ENCODE assay signal across 34 cellular contexts in genomic region chr11:20931029-20931428, GRCh38.
"Had no signal": no experiment of that assay in that cellular context is flagged by ENCODE, and none has a peak within 500 bp of the region (broad histone marks: within the 10 kb centered on the region; RNA-seq: fewer than 3 reads in every experiment).

No MANE protein-coding gene starts in this region.

- DNase-seq: Karpas-422, Kasumi-1, MG63, MM.1S, MV-4-11, NCI-H1048, NCI-H1092, NCI-H1092 treated with DMSO at 0.1 percent for 48 hours, NCI-H1105, NCI-H1105 treated with DMSO at 0.1 percent for 48 hours, NCI-H1417, NCI-H1417 treated with DMSO at 0.1 percent for 48 hours, NCI-H1436, NCI-H1436 treated with DMSO at 0.1 percent for 48 hours, NCI-H146, NCI-H1694, NCI-H1694 treated with DMSO at 0.1 percent for 48 hours, NCI-H187, NCI-H187 treated with DMSO at 0.1 percent for 48 hours, NCI-H1930, NCI-H2029, NCI-H2029 treated with DMSO at 0.1 percent for 48 hours, NCI-H2081, NCI-H2081 treated with DMSO at 0.1 percent for 48 hours, NCI-H2107, NCI-H2171, NCI-H2171 treated with DMSO at 0.1 percent for 48 hours, NCI-H2227 treated with DMSO at 0.1 percent for 48 hours, NCI-H226, NCI-H345, NCI-H446, NCI-H446 treated with DMSO at 0.1 percent for 48 hours, NCI-H510A had no signal

- H3K36me3 ChIP-seq: MG63 had no signal

- H3K9me3 ChIP-seq: MG63 had no signal

- H3K27me3 ChIP-seq: MG63 had no signal

- H3K4me3 ChIP-seq: MG63 had no signal

- H3K27ac ChIP-seq: KMS-11 had no signal
